ENCODE assay signal across 8 cellular contexts in the genomic region with DNA sequence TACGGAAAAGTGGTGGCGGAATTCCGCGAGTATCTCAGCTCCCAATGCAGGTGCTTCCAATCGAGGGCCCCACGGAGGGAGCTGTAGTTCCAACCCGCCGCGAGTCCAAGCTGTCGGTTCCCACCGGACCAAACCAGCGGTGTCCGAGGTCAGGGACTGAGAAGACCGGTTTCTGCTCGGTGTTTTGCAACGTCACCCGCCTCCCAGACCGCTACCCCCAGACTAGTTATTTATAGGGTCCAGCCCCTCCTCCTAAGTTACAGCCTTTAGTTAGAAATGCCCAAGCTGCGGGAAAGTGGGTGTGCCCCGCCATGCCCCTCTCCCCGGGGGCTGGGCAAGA. TPM values are rescaled to one million over a fixed set of nuclear protein-coding genes. Genes with fewer than 3 reads are reported as not detected.
DNase-seq lines count a peak whose midpoint lies in the region; ATAC-seq and TF ChIP-seq lines count a peak whose summit lies in the region.

No MANE protein-coding gene starts in this region.

- TF ChIP-seq CTCF in mesothelial cell of epicardium (IDR thresholded peaks at IDR 0.05; ENCODE audit: unreplicated experiment), result no peak
- TF ChIP-seq CTCF in vagina (IDR thresholded peaks at IDR 0.05), result no peak

- H3K4me1 ChIP-seq in Karpas-422 (ENCODE audit: low read length) (peaks cover 45% of the 10 kb centered on the region), vagina (peaks cover 47% of the 10 kb centered on the region)

- H3K4me3 ChIP-seq in Karpas-422 (ENCODE audit: low read length), result peak overlapping the region; percentile 78
- peak overlapping the region; percentile 57 to 70 for H3K4me3 ChIP-seq in vagina

- no peak for ATAC-seq in HG03025 (IDR thresholded peaks at IDR 0.05; ENCODE audit: low FRiP score, unreplicated experiment)

- no peaks in the 10 kb centered on the region for H3K36me3 ChIP-seq in Karpas-422 (ENCODE audit: insufficient read depth, low read length)
- no peaks in the 10 kb centered on the region for H3K36me3 ChIP-seq in vagina

- H3K9me2 ChIP-seq in Karpas-422 (replicated peaks; ENCODE audit: insufficient read depth, low read length), result no peaks in the 10 kb centered on the region

- H3K27me3 ChIP-seq in Karpas-422 (ENCODE audit: low read length) (no peaks in the 10 kb centered on the region), vagina (no peaks in the 10 kb centered on the region)

- H3K4me3 Mint-ChIP-seq in mesothelial cell of epicardium, result peak overlapping the region; percentile 85

- H3K9me3 ChIP-seq in Karpas-422 (ENCODE audit: low read length), result no peaks in the 10 kb centered on the region
- no peaks in the 10 kb centered on the region for H3K9me3 ChIP-seq in vagina

- TF ChIP-seq POLR2A in vagina (IDR thresholded peaks at IDR 0.05), result no peak

- H3K27ac Mint-ChIP-seq in mesothelial cell of epicardium, result peak overlapping the region; percentile 25

- no peaks in the 10 kb centered on the region for H4K20me1 ChIP-seq in Karpas-422 (ENCODE audit: insufficient read depth, low read depth, low read length)

- H3K27ac ChIP-seq in Karpas-422 (ENCODE audit: low read length) (no peak overlapping the region), caudate nucleus (ENCODE audit: low read depth, low read length) (peak overlapping the region; percentile 65), vagina (no peak overlapping the region)

- peak overlapping the region; percentile 97; the same call in 1 of the 2 replicates for H2AFZ ChIP-seq in Karpas-422 (ENCODE audit: low read length)

- no peaks in the 10 kb centered on the region for H3K9me3 Mint-ChIP-seq in mesothelial cell of epicardium

- intact Hi-C loops in vagina (cut with DNase I), result loop anchor here (2.0 kb wide), 1 partner anchor 49 kb away; a partner anchor contains a TSS

- H3K79me2 ChIP-seq in Karpas-422 (ENCODE audit: low read length), result no peaks in the 10 kb centered on the region

- peak; percentile 30 for DNase-seq in Ammon's horn (ENCODE audit: low spot score)
- DNase-seq in Karpas-422, result no peak
- DNase-seq in caudate nucleus (lab: John Stamatoyannopoulos, UW), result peak in 2 of 61 donors; percentile 65 to 70
- no peak for DNase-seq in mesothelial cell of epicardium (ENCODE audit: low spot score in 2 of 2, unreplicated experiment in 2 of 2)
- DNase-seq in vagina (ENCODE audit: extremely low spot score in 2 of 2), result peak in 1 of 2 donors; percentile 91
- DNase-seq in iPS-NIHi7 (ENCODE audit: extremely low spot score), result no peak
- DNase-seq in HCEC 1CT, result no peak

- H3K4me1 Mint-ChIP-seq in mesothelial cell of epicardium, result peaks cover 35% of the 10 kb centered on the region

- H3K4me2 ChIP-seq in Karpas-422 (ENCODE audit: low read depth, low read length, poor library complexity, severe bottlenecking), result peak overlapping the region; percentile 94

- H3K27me3 Mint-ChIP-seq in mesothelial cell of epicardium (ENCODE audit: low read depth), result peaks cover 47% of the 10 kb centered on the region

- H3K36me3 Mint-ChIP-seq in mesothelial cell of epicardium, result no peaks in the 10 kb centered on the region

- peak overlapping the region; percentile 69 for H3K9ac ChIP-seq in Karpas-422 (ENCODE audit: low read length)

RNA-seq across cellular contexts. Expression of a gene that starts 0.7 kb away (rescaled TPM):
- total RNA-seq in Karpas-422 (2014; rRNA removed; shearing (Covaris generic); ENCODE audit: low replicate concordance), result 0.45 and 1.7 TPM in 2 replicates
- total RNA-seq in mesothelial cell of epicardium, result 4.2 to 5.5 TPM (median 4.9 TPM) in 3 replicates
- total RNA-seq in vagina, result 4.4 TPM

RNA-seq across cellular contexts. Expression of a gene that starts 48.0 kb away (rescaled TPM):
- 10.4 and 14.2 TPM in 2 replicates for total RNA-seq in Karpas-422 (2014; rRNA removed; shearing (Covaris generic); ENCODE audit: low replicate concordance)
- total RNA-seq in mesothelial cell of epicardium, result 16.5 to 21.2 TPM (median 17.8 TPM) in 3 replicates
- 18.4 TPM for total RNA-seq in vagina

RNA-seq across cellular contexts. Expression of a gene that starts 48.3 kb away (rescaled TPM):
- total RNA-seq in Karpas-422 (2014; rRNA removed; shearing (Covaris generic); ENCODE audit: low replicate concordance), result 6.5 and 7.0 TPM in 2 replicates
- total RNA-seq in mesothelial cell of epicardium, result 3.5 to 3.9 TPM (median 3.5 TPM) in 3 replicates
- total RNA-seq in vagina, result 0.49 TPM
